8 cellular contexts compared by ENCODE assay signal in genomic region chr18:48946329-48946835, GRCh38. TPM values are rescaled to one million over a fixed set of nuclear protein-coding genes. Genes with fewer than 3 reads are reported as not detected.
DNase-seq lines count a peak whose midpoint lies in the region; ATAC-seq and TF ChIP-seq lines count a peak whose summit lies in the region.

No MANE protein-coding gene starts in this region.

- no peak overlapping the region for H3K9ac ChIP-seq in NT2/D1 (ENCODE audit: insufficient read length, low read depth)

- H3K9me3 Mint-ChIP-seq in T-helper 1 cell treated with Interleukin-12 subunit alpha and Interleukin-12 subunit beta and Interleukin-4 antibody, amounts not matched to agents 30 μg/mL and 1 μg/mL, for 36 hours = no peaks in the 10 kb centered on the region

- H3K4me3 ChIP-seq in NT2/D1 (ENCODE audit: insufficient read length, low read depth) (peak overlapping the region; percentile 94), epithelial cell of proximal tubule (ENCODE audit: low read depth, low read length) (peak overlapping the region; percentile 74), gastrocnemius medialis (peak overlapping the region in 3 of 4 donors; percentile 71 to 94 (median 81))

- H3K9me3 ChIP-seq in NT2/D1 (ENCODE audit: insufficient read depth, low read length) (no peaks in the 10 kb centered on the region), gastrocnemius medialis (no peaks in the 10 kb centered on the region)

- in situ Hi-C loops in gastrocnemius medialis (cut with MboI; ENCODE audit: low sequenced_read_pairs in 4 of 4) = loop anchor here in 1 of 4 donors (25.0 kb wide), 2 partner anchors 259 to 409 kb away; partner anchors contain the start of gene CTIF

- peaks cover 71% of the 10 kb centered on the region for H3K36me3 Mint-ChIP-seq in T-helper 1 cell treated with Interleukin-12 subunit alpha and Interleukin-12 subunit beta and Interleukin-4 antibody, amounts not matched to agents 30 μg/mL and 1 μg/mL, for 36 hours (ENCODE audit: low read depth)

- ATAC-seq in gastrocnemius medialis (no peak), HG02970 (IDR thresholded peaks at IDR 0.05; ENCODE audit: low FRiP score, unreplicated experiment) (no peak)

- peaks cover 69% of the 10 kb centered on the region for H3K4me1 Mint-ChIP-seq in T-helper 1 cell treated with Interleukin-12 subunit alpha and Interleukin-12 subunit beta and Interleukin-4 antibody, amounts not matched to agents 30 μg/mL and 1 μg/mL, for 36 hours (ENCODE audit: low read depth)

- DNase-seq in T-helper 1 cell = no peak
- DNase-seq in NT2/D1 (ENCODE audit: low read depth, low spot score) = no peak
- DNase-seq in epithelial cell of proximal tubule (ENCODE audit: low read depth) = peak; percentile 72
- DNase-seq in gastrocnemius medialis = no peak
- no peak for DNase-seq in NCI-H2107 treated with DMSO at 0.1 percent for 48 hours (lab: John Stamatoyannopoulos, UW; ENCODE audit: unreplicated experiment)
- DNase-seq in cortex of kidney (lab: John Stamatoyannopoulos, UW) = no peak

- peaks cover 14% of the 10 kb centered on the region for H3K4me1 ChIP-seq in NT2/D1 (ENCODE audit: insufficient read depth, insufficient read length)
- peaks cover 59 to 75% of the 10 kb centered on the region in 2 donors for H3K4me1 ChIP-seq in gastrocnemius medialis

- no peaks in the 10 kb centered on the region for H3K27me3 ChIP-seq in NT2/D1 (ENCODE audit: insufficient read depth, insufficient read length)
- H3K27me3 ChIP-seq in gastrocnemius medialis = no peaks in the 10 kb centered on the region

- H3K36me3 ChIP-seq in NT2/D1 (ENCODE audit: insufficient read depth, insufficient read length, low read length) = peaks cover 90% of the 10 kb centered on the region
- H3K36me3 ChIP-seq in gastrocnemius medialis = no peaks in the 10 kb centered on the region

- no peak overlapping the region for H3K27ac Mint-ChIP-seq in T-helper 1 cell treated with Interleukin-12 subunit alpha and Interleukin-12 subunit beta and Interleukin-4 antibody, amounts not matched to agents 30 μg/mL and 1 μg/mL, for 36 hours

- peak overlapping the region; percentile 90 to 100 (median 94) for H3K27ac ChIP-seq in gastrocnemius medialis

- H3K27me3 Mint-ChIP-seq in T-helper 1 cell treated with Interleukin-12 subunit alpha and Interleukin-12 subunit beta and Interleukin-4 antibody, amounts not matched to agents 30 μg/mL and 1 μg/mL, for 36 hours (ENCODE audit: low read depth) = no peaks in the 10 kb centered on the region

- H3K4me3 Mint-ChIP-seq in T-helper 1 cell treated with Interleukin-12 subunit alpha and Interleukin-12 subunit beta and Interleukin-4 antibody, amounts not matched to agents 30 μg/mL and 1 μg/mL, for 36 hours = peak overlapping the region; percentile 99

- no peak for TF ChIP-seq CTCF in epithelial cell of proximal tubule (conservative IDR thresholded peaks at IDR 0.05; ENCODE audit: low read depth, low read length)
- TF ChIP-seq CTCF in gastrocnemius medialis (IDR thresholded peaks at IDR 0.05 in 4 of 5, conservative IDR thresholded peaks at IDR 0.05 in 1 of 5) = no peak

- intact Hi-C loops in gastrocnemius medialis (cut with DNase I; ENCODE audit: low total_unique reads) = no loop called here

- no peak for TF ChIP-seq POLR2A in gastrocnemius medialis (IDR thresholded peaks at IDR 0.05)

RNA-seq across cellular contexts. Expression of gene SMAD7, which starts 4.4 kb away (rescaled TPM):
- 17.4 and 30.4 TPM in 2 replicates for total RNA-seq in epithelial cell of proximal tubule
- total RNA-seq in gastrocnemius medialis = 10 to 100 TPM in 3 of 4 donors, 1 to 10 TPM in 1; 9.1 to 13.4 (median 10.8) TPM
